In the genomic region with DNA sequence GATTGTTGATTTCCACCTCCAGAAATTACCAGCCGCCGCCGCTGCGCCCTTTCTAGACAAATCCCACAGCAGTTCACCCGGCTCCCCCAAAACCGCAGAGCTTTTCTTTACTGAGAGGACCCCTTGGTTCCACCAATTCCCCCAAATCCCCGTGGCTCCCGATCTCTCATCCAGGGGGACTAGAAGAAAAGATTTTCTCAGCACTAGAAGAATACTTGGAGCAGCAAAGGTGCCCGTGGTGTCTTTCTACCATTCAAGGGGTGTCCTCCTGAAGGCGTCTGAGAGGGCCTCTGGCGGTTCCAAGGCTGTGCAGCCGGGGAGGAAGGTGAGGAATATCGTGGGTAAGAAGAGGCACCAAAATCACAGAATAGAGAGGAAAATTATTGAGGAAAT, we compare ENCODE assay signal across 12 cellular contexts. TPM values are rescaled to one million over a fixed set of nuclear protein-coding genes. Genes with fewer than 3 reads are reported as not detected.
DNase-seq lines count a peak whose midpoint lies in the region; ATAC-seq, FAIRE-seq and TF ChIP-seq lines count a peak whose summit lies in the region.
"Had no signal": no experiment of that assay in that cellular context is flagged by ENCODE, and none has a peak within 500 bp of the region (broad histone marks: within the 10 kb centered on the region; RNA-seq: fewer than 3 reads in every experiment).

No MANE protein-coding gene starts in this region.

- H3K36me3 Mint-ChIP-seq in mesothelial cell of epicardium, result peaks cover 21% of the 10 kb centered on the region
- H3K36me3 Mint-ChIP-seq: naive B cell had no signal

- H3K4me3 ChIP-seq in heart left ventricle, result peak overlapping the region in 7 of 12 donors; percentile 5 to 51 (median 27)
- peak overlapping the region; percentile 39 for H3K4me3 ChIP-seq in urinary bladder (ENCODE audit: low read depth, low read length)
- no peak overlapping the region for H3K4me3 ChIP-seq in body of pancreas

- 22 to 28% (median 24%) methylated on average over 13 of the region's 13 CpGs for WGBS in heart left ventricle, 4 donors
- 58% methylated on average over 13 of the region's 13 CpGs for WGBS in urinary bladder
- WGBS in body of pancreas, 2 donors, result 32 to 34% methylated on average over 13 of the region's 13 CpGs

- peak overlapping the region; percentile 88 for H3K4me3 Mint-ChIP-seq in mesothelial cell of epicardium
- H3K4me3 Mint-ChIP-seq: central memory CD8-positive, alpha-beta T cell; naive B cell had no signal

- H3K27me3 Mint-ChIP-seq in mesothelial cell of epicardium (ENCODE audit: low read depth), result no peaks in the 10 kb centered on the region

- intact Hi-C loops in heart left ventricle (cut with DNase I) (no loop called here), Right ventricle myocardium inferior (cut with DNase I) (no loop called here), body of pancreas (cut with DNase I) (no loop called here)

- TF ChIP-seq POLR2A in heart left ventricle (IDR thresholded peaks at IDR 0.05), result no peak
- no peak for TF ChIP-seq POLR2A in body of pancreas (IDR thresholded peaks at IDR 0.05)

- H3K36me3 ChIP-seq in heart left ventricle (no peaks in the 10 kb centered on the region), urinary bladder (ENCODE audit: insufficient read depth) (no peaks in the 10 kb centered on the region), body of pancreas (replicated peaks in 1 of 2; ENCODE audit: insufficient read depth in 1 of 2, low read depth in 2 of 2) (no peaks in the 10 kb centered on the region)

- H3K27me3 ChIP-seq in heart left ventricle (peaks cover 47 to 99% (median 83%) of the 10 kb centered on the region in 9 donors), body of pancreas (peaks cover 5 to 25% of the 10 kb centered on the region in 2 donors)

- H3K27ac Mint-ChIP-seq in mesothelial cell of epicardium, result peak overlapping the region; percentile 100

- H3K9me3 ChIP-seq in heart left ventricle (no peaks in the 10 kb centered on the region), body of pancreas (no peaks in the 10 kb centered on the region)

- peaks cover 55% of the 10 kb centered on the region for H3K4me1 Mint-ChIP-seq in mesothelial cell of epicardium
- H3K4me1 Mint-ChIP-seq: central memory CD8-positive, alpha-beta T cell; naive B cell had no signal

- DNase-seq in heart left ventricle, result no peak
- no peak for DNase-seq in Right ventricle myocardium inferior (ENCODE audit: missing footprints)
- no peak for DNase-seq in mesothelial cell of epicardium (ENCODE audit: low spot score in 2 of 2, unreplicated experiment in 2 of 2)
- no peak for DNase-seq in frontal cortex (ENCODE audit: low spot score in 2 of 2)
- no peak for DNase-seq in body of pancreas
- DNase-seq: 8988T; naive B cell; NCI-H146; stimulated activated CD4-positive, alpha-beta T cell treated with anti-CD3 and anti-CD28 coated beads, Interleukin-1b, Interleukin-23, amount 100 ng/mL, for 48 hours had no signal

- no peaks in the 10 kb centered on the region for H3K9me3 Mint-ChIP-seq in mesothelial cell of epicardium
- H3K9me3 Mint-ChIP-seq: central memory CD8-positive, alpha-beta T cell; naive B cell had no signal

- no peak for FAIRE-seq in frontal cortex (lab: Jason Lieb, UNC)
- FAIRE-seq: HTR-8/SVneo had no signal

- TF ChIP-seq CTCF in heart left ventricle (IDR thresholded peaks at IDR 0.05) (no peak), mesothelial cell of epicardium (IDR thresholded peaks at IDR 0.05; ENCODE audit: unreplicated experiment) (no peak), body of pancreas (IDR thresholded peaks at IDR 0.05) (no peak)

- no peak for ATAC-seq in heart left ventricle
- no peak for ATAC-seq in Right ventricle myocardium inferior
- no peak for ATAC-seq in body of pancreas

- H3K4me1 ChIP-seq in heart left ventricle (peaks cover 0 to 20% (median under 1%) of the 10 kb centered on the region in 12 donors), urinary bladder (ENCODE audit: insufficient read depth) (no peaks in the 10 kb centered on the region), body of pancreas (peaks cover 8% of the 10 kb centered on the region)

- H3K27ac ChIP-seq in heart left ventricle (peak overlapping the region in 7 of 12 donors; percentile 31 to 93 (median 75)), urinary bladder (ENCODE audit: low read depth) (peak overlapping the region; percentile 75), body of pancreas (peak overlapping the region in 1 of 4 donors; percentile 56)

RNA-seq across cellular contexts. Expression of gene HOXA2, which starts 13.5 kb away (rescaled TPM):
- under 1 TPM in 2 of 9 donors, not detected in 7; 0.14 to 0.57 TPM for total RNA-seq in heart left ventricle
- polyA plus RNA-seq in heart left ventricle, result under 1 TPM in 1 of 2 donors, not detected in 1; 0.03 TPM
- 0.14 TPM for total RNA-seq in Right ventricle myocardium inferior
- 30.3 to 33.9 TPM (median 30.8 TPM) in 3 replicates for total RNA-seq in mesothelial cell of epicardium
- total RNA-seq in urinary bladder, result 1.4 TPM
- 1.3 TPM for polyA plus RNA-seq in urinary bladder
- total RNA-seq in frontal cortex, result not detected
- under 1 TPM in 1 of 2 donors, not detected in 1; 0.66 TPM for total RNA-seq in body of pancreas

RNA-seq across cellular contexts. Expression of gene HOXA4, which starts 14.5 kb away (rescaled TPM):
- 1 to 10 TPM in 3 of 9 donors, under 1 TPM in 5, not detected in 1; 0.23 to 2.6 (median 0.88) TPM for total RNA-seq in heart left ventricle
- polyA plus RNA-seq in heart left ventricle, result under 1 TPM; 0.50 to 0.69 TPM
- total RNA-seq in Right ventricle myocardium inferior, result 0.14 TPM
- total RNA-seq in mesothelial cell of epicardium, result 51.0 to 55.9 TPM (median 54.7 TPM) in 3 replicates
- total RNA-seq in urinary bladder, result 1.0 TPM
- polyA plus RNA-seq in urinary bladder, result 6.0 TPM
- total RNA-seq in frontal cortex, result not detected
- total RNA-seq in body of pancreas, result 1 to 10 TPM in 1 of 2 donors, under 1 TPM in 1; 0.78 to 1.6 TPM

RNA-seq across cellular contexts. Expression of gene HOXA1, which starts 20.2 kb away (rescaled TPM):
- total RNA-seq in heart left ventricle, result under 1 TPM in 3 of 9 donors, not detected in 6; 0.12 to 0.66 (median 0.59) TPM
- polyA plus RNA-seq in heart left ventricle, result under 1 TPM in 1 of 2 donors, not detected in 1; 0.07 TPM
- total RNA-seq in Right ventricle myocardium inferior, result not detected
- total RNA-seq in mesothelial cell of epicardium, result 13.7 to 14.6 TPM (median 14.0 TPM) in 3 replicates
- total RNA-seq in urinary bladder, result 2.0 TPM
- 1.6 TPM for polyA plus RNA-seq in urinary bladder
- total RNA-seq in frontal cortex, result not detected
- total RNA-seq in body of pancreas, result not detected

RNA-seq across cellular contexts. Expression of gene HOXA5, which starts 27.5 kb away (rescaled TPM):
- 1 to 10 TPM in 1 of 9 donors, under 1 TPM in 2, not detected in 6; 0.28 to 2.8 (median 0.44) TPM for total RNA-seq in heart left ventricle
- under 1 TPM in 1 of 2 donors, not detected in 1; 0.07 TPM for polyA plus RNA-seq in heart left ventricle
- total RNA-seq in Right ventricle myocardium inferior, result not detected
- 128 to 133 TPM (median 133 TPM) in 3 replicates for total RNA-seq in mesothelial cell of epicardium
- 12.5 TPM for total RNA-seq in urinary bladder
- 9.9 TPM for polyA plus RNA-seq in urinary bladder
- not detected for total RNA-seq in frontal cortex
- total RNA-seq in body of pancreas, result 1 to 10 TPM in 1 of 2 donors, under 1 TPM in 1; 0.99 to 2.6 TPM

RNA-seq across cellular contexts. Expression of gene HOXA6, which starts 31.6 kb away (rescaled TPM):
- total RNA-seq in heart left ventricle, result not detected
- not detected for polyA plus RNA-seq in heart left ventricle
- total RNA-seq in Right ventricle myocardium inferior, result not detected
- 43.7 to 45.6 TPM (median 44.4 TPM) in 3 replicates for total RNA-seq in mesothelial cell of epicardium
- total RNA-seq in urinary bladder, result 8.4 TPM
- polyA plus RNA-seq in urinary bladder, result 4.4 TPM
- not detected for total RNA-seq in frontal cortex
- total RNA-seq in body of pancreas, result not detected

Comparison
In these comparisons a context has a peak if more than half of its experiments do, and no peak if none do; other contexts are left out.
1. H3K4me3 ChIP-seq: peak in heart left ventricle (7 of 12) and urinary bladder (single experiment); none in body of pancreas (0 of 2).
2. RNA of gene HOXA2, which starts 13.5 kb away (total RNA-seq): 30.3 to 33.9 TPM in mesothelial cell of epicardium; 1.4 TPM in urinary bladder (single experiment), 0.66 TPM in body of pancreas, 0.14 TPM in Right ventricle myocardium inferior (single experiment), 0.14 to 0.57 TPM in heart left ventricle and not detected in frontal cortex (single experiment); every median in the first group is over 10 times any median in the second.
3. RNA of gene HOXA4, which starts 14.5 kb away (total RNA-seq): 51.0 to 55.9 TPM in mesothelial cell of epicardium; 0.78 to 1.6 TPM in body of pancreas, 1.0 TPM in urinary bladder (single experiment), 0.23 to 2.6 TPM in heart left ventricle, 0.14 TPM in Right ventricle myocardium inferior (single experiment) and not detected in frontal cortex (single experiment); every median in the first group is over 10 times any median in the second.